In genomic region chr19:9995079-9995478, GRCh38 we compare ENCODE assay signal across 22 cellular contexts. TPM values are rescaled to one million over a fixed set of nuclear protein-coding genes. Genes with fewer than 3 reads are reported as not detected.
DNase-seq lines count a peak whose midpoint lies in the region; ATAC-seq, FAIRE-seq and TF ChIP-seq lines count a peak whose summit lies in the region.
"Had no signal": no experiment of that assay in that cellular context is flagged by ENCODE, and none has a peak within 500 bp of the region (broad histone marks: within the 10 kb centered on the region; RNA-seq: fewer than 3 reads in every experiment).

No MANE protein-coding gene starts in this region.

- H3K79me2 ChIP-seq in OCI-LY3 (ENCODE audit: low read length) (no peaks in the 10 kb centered on the region), K562 (ENCODE audit: control insufficient read depth, insufficient read depth, low read length) (no peaks in the 10 kb centered on the region)

- ATAC-seq in Right ventricle myocardium superior (ENCODE audit: poor library complexity), result no peak
- no peak for ATAC-seq in K562
- no peak for ATAC-seq in HG02678 (IDR thresholded peaks at IDR 0.05; ENCODE audit: unreplicated experiment)
- ATAC-seq: CD8-positive, alpha-beta T cell had no signal

- FAIRE-seq in K562 (lab: Jason Lieb, UNC), result no peak
- FAIRE-seq: D721Med, G401.6 had no signal

- H3K9me1 ChIP-seq in K562 (ENCODE audit: control insufficient read depth, insufficient read depth, low read length), result no peaks in the 10 kb centered on the region

- in situ Hi-C loops in K562 (cut with MboI), result no loop called here

- TF ChIP-seq EP300 in K562 (IDR thresholded peaks at IDR 0.05; ENCODE audit: low read length) (no peak), suprapubic skin (IDR thresholded peaks at IDR 0.05) (no peak)

- no peak for TF ChIP-seq RAD21 in K562 (CRISPR knock-in tag; conservative IDR thresholded peaks at IDR 0.05 in 1 of 2, IDR thresholded peaks at IDR 0.05 in 1 of 2)

- POLR2A ChIA-PET in K562 (lab: Yijun Ruan, JAX), result interaction anchor here (0.6 kb wide), 1 partner anchor 268 kb away, joined by 4 read pairs; no protein-coding TSS in a partner anchor

- H3K4me2 ChIP-seq in OCI-LY3 (ENCODE audit: low read length), result peak overlapping the region; percentile 31
- no peak overlapping the region for H3K4me2 ChIP-seq in K562 (ENCODE audit: insufficient read depth, low read length)

- H3K4me1 ChIP-seq in right atrium auricular region, result no peaks in the 10 kb centered on the region
- peaks cover 19% of the 10 kb centered on the region for H3K4me1 ChIP-seq in OCI-LY3 (ENCODE audit: low read length)
- H3K4me1 ChIP-seq in K562 (replicated peaks in 1 of 2; ENCODE audit: control insufficient read depth in 2 of 2, insufficient read depth in 2 of 2, low read length in 2 of 2), result no peaks in the 10 kb centered on the region
- no peaks in the 10 kb centered on the region for H3K4me1 ChIP-seq in suprapubic skin
- H3K4me1 ChIP-seq: BE2C had no signal

- TF ChIP-seq CTCF in right atrium auricular region (IDR thresholded peaks at IDR 0.05), result no peak
- TF ChIP-seq CTCF in OCI-LY3 (IDR thresholded peaks at IDR 0.05; ENCODE audit: low read depth, low read length), result no peak
- TF ChIP-seq CTCF in K562 (IDR thresholded peaks at IDR 0.05 in 2 of 3, conservative IDR thresholded peaks at IDR 0.05 in 1 of 3; ENCODE audit: insufficient read depth in 2 of 3, low read depth in 1 of 3, low read length in 3 of 3), result no peak
- no peak for TF ChIP-seq CTCF in suprapubic skin (IDR thresholded peaks at IDR 0.05)

- H3K9ac ChIP-seq in OCI-LY3 (ENCODE audit: low read length), result no peak overlapping the region
- no peak overlapping the region for H3K9ac ChIP-seq in K562 (ENCODE audit: insufficient read depth in 1 of 2, low read depth in 2 of 2, low read length in 2 of 2)

- WGBS in K562 (ENCODE audit: insufficient coverage, low coverage, missing lambda C conversion rate), result 13% methylated on average over 8 of the region's 8 CpGs
- 88% methylated on average over 8 of the region's 8 CpGs for WGBS in suprapubic skin

- intact Hi-C loops in Right ventricle myocardium superior (cut with DNase I) (no loop called here), K562 (cut with micrococcal nuclease) (no loop called here)

- H3K27me3 ChIP-seq in right atrium auricular region (no peaks in the 10 kb centered on the region), OCI-LY3 (ENCODE audit: low read depth, low read length) (peaks cover 12% of the 10 kb centered on the region; the same call in 1 of the 2 replicates), K562 (ENCODE audit: control insufficient read depth in 2 of 2, insufficient read depth in 2 of 2, low read length in 2 of 2) (peaks cover 5 to 11% of the 10 kb centered on the region in 2 experiments; a peak in 3 of 5 replicates), suprapubic skin (no peaks in the 10 kb centered on the region)

- H2AFZ ChIP-seq in OCI-LY3 (ENCODE audit: low read depth, low read length), result no peak overlapping the region
- H2AFZ ChIP-seq in K562 (ENCODE audit: low read depth, low read length), result no peak overlapping the region

- no peaks in the 10 kb centered on the region for H4K20me1 ChIP-seq in OCI-LY3 (ENCODE audit: insufficient read depth, low read length)
- H4K20me1 ChIP-seq in K562 (replicated peaks; ENCODE audit: control insufficient read depth, insufficient read depth, low read length), result no peaks in the 10 kb centered on the region

- H3K4me3 ChIP-seq in right atrium auricular region, result no peak overlapping the region
- no peak overlapping the region for H3K4me3 ChIP-seq in OCI-LY3 (ENCODE audit: low read length)
- H3K4me3 ChIP-seq in K562, result no peak overlapping the region
- no peak overlapping the region for H3K4me3 ChIP-seq in suprapubic skin

- CTCF ChIA-PET in K562 (lab: Yijun Ruan, JAX; ENCODE audit: low intra/inter-chr PET ratio), result no interaction called here

- no peak for TF ChIP-seq POLR2A in K562 (conservative IDR thresholded peaks at IDR 0.05)
- TF ChIP-seq POLR2A in suprapubic skin (IDR thresholded peaks at IDR 0.05), result no peak

- H3K27ac ChIP-seq in right atrium auricular region (no peak overlapping the region), OCI-LY3 (ENCODE audit: low read length) (no peak overlapping the region), K562 (ENCODE audit: extremely low read depth, low read depth, low read length) (no peak overlapping the region), suprapubic skin (no peak overlapping the region)
- H3K27ac ChIP-seq: C4-2B had no signal

- no peaks in the 10 kb centered on the region for H3K9me3 ChIP-seq in right atrium auricular region
- H3K9me3 ChIP-seq in OCI-LY3 (ENCODE audit: insufficient read depth, low read length), result no peaks in the 10 kb centered on the region
- H3K9me3 ChIP-seq in K562 (replicated peaks; ENCODE audit: control insufficient read depth, insufficient read depth, low read depth, low read length), result no peaks in the 10 kb centered on the region
- H3K9me3 ChIP-seq in suprapubic skin, result no peaks in the 10 kb centered on the region
- H3K9me3 ChIP-seq: BE2C had no signal

- no TSS peak for BruUV-seq in K562 (replicated peaks; lab: Mats Ljungman, UMichigan)

- DNase-seq in Right ventricle myocardium superior (peak; percentile 14), right atrium auricular region (ENCODE audit: low spot score) (no peak), K562 (ENCODE audit: extremely low read depth in 1 of 4, low spot score in 3 of 4) (no peak), suprapubic skin (ENCODE audit: low spot score in 2 of 2) (no peak), activated T-cell treated with anti-CD3 and anti-CD28 coated beads for 4 hours (no peak), CD1c-positive myeloid dendritic cell (ENCODE audit: extremely low spot score) (no peak)
- DNase-seq: ACHN; BE2C; CD8-positive, alpha-beta T cell; COR-L47; DMS153; DMS79 treated with DMSO at 0.1 percent for 48 hours; EL; GOT3; H9; KG1 had no signal

- peaks cover 29% of the 10 kb centered on the region for H3K36me3 ChIP-seq in right atrium auricular region
- H3K36me3 ChIP-seq in OCI-LY3 (replicated peaks; ENCODE audit: low read depth, low read length), result no peaks in the 10 kb centered on the region
- no peaks in the 10 kb centered on the region for H3K36me3 ChIP-seq in K562 (ENCODE audit: control insufficient read depth, insufficient read depth, low read length)
- H3K36me3 ChIP-seq in suprapubic skin, result peaks cover 58% of the 10 kb centered on the region
- H3K36me3 ChIP-seq: BE2C had no signal

RNA-seq across cellular contexts. Expression of gene COL5A3, which starts 15.2 kb away (rescaled TPM):
- total RNA-seq in Right ventricle myocardium superior (10.1 TPM), right atrium auricular region (1 to 10 TPM; 6.8 to 7.2 TPM), K562 (2014; rRNA removed) (not detected in 2 replicates), K562 (2014; rRNA removed; fragmentation: Illumina TruSeq; extraction: Trizol) (not detected in 2 replicates), K562 (2015; rRNA removed; fragmentation: Illumina TruSeq; extraction: Trizol) (not detected in 2 replicates), K562 (2021) (0.02 TPM in 1 of 2 replicates, not detected in the other), suprapubic skin (10 to 100 TPM; 13.4 to 30.6 (median 18.8) TPM)
- total RNA-seq in K562 (2011; cell fraction: chromatin; rRNA removed; ENCODE audit: low replicate concordance), result not detected in 2 replicates
- not detected in 2 replicates for total RNA-seq in K562 (2011; cell fraction: nucleolus; rRNA removed)
- total RNA-seq in K562 (2011; cell fraction: nucleoplasm; rRNA removed), result not detected in 2 replicates
- polyA plus RNA-seq in K562 (2011; rRNA removed) (not detected in 2 replicates), K562 (2014; fragmentation: Illumina TruSeq; extraction: Trizol) (not detected in 2 replicates), K562 (2014; fragmentation: Nextera tagmentation; extraction: Ambion mirVana) (not detected), K562 (2014; rRNA removed) (0.01 TPM in 1 of 2 replicates, not detected in the other)
- not detected in 2 replicates for polyA plus RNA-seq in K562 (2011; cell fraction: cytosol; rRNA removed)
- 0.01 and 0.07 TPM in 2 replicates for polyA plus RNA-seq in K562 (2011; cell fraction: nucleus; rRNA removed)
- not detected in 2 replicates for polyA plus RNA-seq in K562 (2012)
- polyA minus RNA-seq in K562 (2011; rRNA and poly(A)+ RNA removed), result not detected in 2 replicates
- not detected in 2 replicates for polyA minus RNA-seq in K562 (2011; cell fraction: cytosol; rRNA and poly(A)+ RNA removed)
- polyA minus RNA-seq in K562 (2011; cell fraction: nucleus; rRNA and poly(A)+ RNA removed), result not detected in 2 replicates

RNA-seq across cellular contexts. Expression of gene RDH8, which starts 18.2 kb away (rescaled TPM):
- total RNA-seq in Right ventricle myocardium superior (not detected), right atrium auricular region (not detected), K562 (2014; rRNA removed) (not detected in 2 replicates), K562 (2014; rRNA removed; fragmentation: Illumina TruSeq; extraction: Trizol) (not detected in 2 replicates), K562 (2015; rRNA removed; fragmentation: Illumina TruSeq; extraction: Trizol) (not detected in 2 replicates), K562 (2021) (not detected in 2 replicates), suprapubic skin (not detected)
- total RNA-seq in K562 (2011; cell fraction: chromatin; rRNA removed; ENCODE audit: low replicate concordance), result not detected in 2 replicates
- not detected in 2 replicates for total RNA-seq in K562 (2011; cell fraction: nucleolus; rRNA removed)
- total RNA-seq in K562 (2011; cell fraction: nucleoplasm; rRNA removed), result not detected in 2 replicates
- polyA plus RNA-seq in K562 (2011; rRNA removed) (not detected in 2 replicates), K562 (2014; fragmentation: Illumina TruSeq; extraction: Trizol) (not detected in 2 replicates), K562 (2014; fragmentation: Nextera tagmentation; extraction: Ambion mirVana) (not detected), K562 (2014; rRNA removed) (not detected in 2 replicates)
- polyA plus RNA-seq in K562 (2011; cell fraction: cytosol; rRNA removed), result not detected in 2 replicates
- polyA plus RNA-seq in K562 (2011; cell fraction: nucleus; rRNA removed), result not detected in 2 replicates
- not detected in 2 replicates for polyA plus RNA-seq in K562 (2012)
- not detected in 2 replicates for polyA minus RNA-seq in K562 (2011; rRNA and poly(A)+ RNA removed)
- not detected in 2 replicates for polyA minus RNA-seq in K562 (2011; cell fraction: cytosol; rRNA and poly(A)+ RNA removed)
- not detected in 2 replicates for polyA minus RNA-seq in K562 (2011; cell fraction: nucleus; rRNA and poly(A)+ RNA removed)
- total RNA-seq: A172; CD8-positive, alpha-beta T cell; H9 had no signal

RNA-seq across cellular contexts. Expression of gene OLFM2, which starts 58.8 kb away (rescaled TPM):
- total RNA-seq in Right ventricle myocardium superior (2.2 TPM), right atrium auricular region (1 to 10 TPM; 1.4 to 3.5 TPM), K562 (2014; rRNA removed) (0.23 TPM in 1 of 2 replicates, not detected in the other), K562 (2014; rRNA removed; fragmentation: Illumina TruSeq; extraction: Trizol) (not detected in 2 replicates), K562 (2015; rRNA removed; fragmentation: Illumina TruSeq; extraction: Trizol) (not detected in 2 replicates), K562 (2021) (0.33 and 0.67 TPM in 2 replicates), suprapubic skin (100 to 1,000 TPM in 2 of 4 donors, 10 to 100 TPM in 2; 51.5 to 114 (median 101) TPM)
- total RNA-seq in K562 (2011; cell fraction: chromatin; rRNA removed; ENCODE audit: low replicate concordance), result 0.40 and 2.1 TPM in 2 replicates
- 1.8 and 3.2 TPM in 2 replicates for total RNA-seq in K562 (2011; cell fraction: nucleolus; rRNA removed)
- total RNA-seq in K562 (2011; cell fraction: nucleoplasm; rRNA removed), result 1.2 and 2.6 TPM in 2 replicates
- polyA plus RNA-seq in K562 (2011; rRNA removed) (0.31 and 0.45 TPM in 2 replicates), K562 (2014; fragmentation: Illumina TruSeq; extraction: Trizol) (0.10 and 0.44 TPM in 2 replicates), K562 (2014; fragmentation: Nextera tagmentation; extraction: Ambion mirVana) (not detected), K562 (2014; rRNA removed) (0.17 and 0.53 TPM in 2 replicates)
- polyA plus RNA-seq in K562 (2011; cell fraction: cytosol; rRNA removed), result 0.44 and 1.4 TPM in 2 replicates
- 0.44 and 0.45 TPM in 2 replicates for polyA plus RNA-seq in K562 (2011; cell fraction: nucleus; rRNA removed)
- 0.17 and 0.22 TPM in 2 replicates for polyA plus RNA-seq in K562 (2012)
- 0.39 TPM in 1 of 2 replicates, not detected in the other for polyA minus RNA-seq in K562 (2011; rRNA and poly(A)+ RNA removed)
- polyA minus RNA-seq in K562 (2011; cell fraction: cytosol; rRNA and poly(A)+ RNA removed), result not detected in 2 replicates
- not detected in 2 replicates for polyA minus RNA-seq in K562 (2011; cell fraction: nucleus; rRNA and poly(A)+ RNA removed)

Comparison
In these comparisons a context has a peak if more than half of its experiments do, and no peak if none do; other contexts are left out.
1. RNA of gene COL5A3, which starts 15.2 kb away (total RNA-seq): 13.4 to 30.6 TPM in suprapubic skin, 10.1 TPM in Right ventricle myocardium superior (single experiment) and 6.8 to 7.2 TPM in right atrium auricular region; 0.02 TPM in K562; every median in the first group is over 4 times any median in the second.
2. RNA of gene OLFM2, which starts 58.8 kb away (total RNA-seq): 51.5 to 114 TPM in suprapubic skin; 1.4 to 3.5 TPM in right atrium auricular region, 2.2 TPM in Right ventricle myocardium superior (single experiment) and 0.23 to 3.2 TPM in K562; every median in the first group is over 10 times any median in the second.